ENCODE assay signal across 1 cellular context in the genomic region with DNA sequence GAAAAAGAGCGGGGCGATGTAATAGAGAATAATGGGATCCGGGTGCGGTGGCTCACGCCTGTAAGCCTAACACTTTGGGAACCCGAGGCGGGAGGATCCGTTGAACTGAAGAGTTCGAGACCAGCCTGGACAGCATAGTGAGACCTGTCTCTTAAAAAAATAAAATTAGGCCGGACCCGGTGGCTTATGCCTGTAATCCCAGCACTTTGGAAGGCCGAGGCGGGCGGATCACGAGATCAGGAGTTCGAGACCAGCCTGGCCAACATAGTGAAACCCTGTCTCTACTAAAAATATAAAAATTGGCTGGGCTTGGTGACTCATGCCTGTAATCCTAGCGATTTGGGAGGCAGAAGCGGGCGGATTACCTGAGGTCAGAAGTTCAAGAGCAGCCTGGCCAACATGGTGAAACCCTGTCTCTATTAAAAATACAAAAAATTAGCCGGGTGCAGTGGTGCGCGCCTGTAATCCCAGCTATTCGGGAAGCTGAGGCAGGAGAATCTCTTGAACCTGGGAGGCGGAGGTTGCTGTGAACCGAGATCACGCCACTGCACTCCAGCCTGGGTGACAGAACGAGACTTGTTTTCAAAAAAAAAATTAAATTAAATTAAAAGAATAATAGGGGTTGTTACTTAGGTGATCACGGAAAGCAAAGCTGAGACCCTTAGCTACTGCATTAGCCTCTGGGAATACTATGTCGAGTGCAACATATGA.
TF ChIP-seq lines count a peak whose summit lies in the region.
"Not testable (repeated sequence)": the region's sequence is repeated elsewhere in the genome, so short reads cannot be mapped to it uniquely, and the experiment has no call there.

No MANE protein-coding gene starts in this region.

TF ChIP-seq in K562, 482 proteins besides CTCF, POLR2A, EP300 and RAD21 (continued from another document):
- peak; percentile 70; the same call in 1 of the 2 replicates for TF ChIP-seq TOE1 (IDR thresholded peaks at IDR 0.05; ENCODE audit: borderline replicate concordance)
- TF ChIP-seq TOE1 (CRISPR knock-in tag; IDR thresholded peaks at IDR 0.05; ENCODE audit: borderline replicate concordance, low read depth), result not testable (repeated sequence)
- TF ChIP-seq, protein P1, sequence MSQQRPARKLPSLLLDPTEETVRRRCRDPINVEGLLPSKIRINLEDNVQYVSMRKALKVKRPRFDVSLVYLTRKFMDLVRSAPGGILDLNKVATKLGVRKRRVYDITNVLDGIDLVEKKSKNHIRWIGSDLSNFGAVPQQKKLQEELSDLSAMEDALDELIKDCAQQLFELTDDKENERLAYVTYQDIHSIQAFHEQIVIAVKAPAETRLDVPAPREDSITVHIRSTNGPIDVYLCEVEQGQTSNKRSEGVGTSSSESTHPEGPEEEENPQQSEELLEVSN (IDR thresholded peaks at IDR 0.05; ENCODE audit: borderline replicate concordance in 1 of 2, extremely low read depth in 1 of 2, insufficient read depth in 1 of 2, insufficient read length in 1 of 2, low read depth in 1 of 2, low read length in 1 of 2, poor library complexity in 1 of 2, severe bottlenecking in 1 of 2), result peak in 1 of 2 experiments; percentile 21
- TF ChIP-seq, protein P2, sequence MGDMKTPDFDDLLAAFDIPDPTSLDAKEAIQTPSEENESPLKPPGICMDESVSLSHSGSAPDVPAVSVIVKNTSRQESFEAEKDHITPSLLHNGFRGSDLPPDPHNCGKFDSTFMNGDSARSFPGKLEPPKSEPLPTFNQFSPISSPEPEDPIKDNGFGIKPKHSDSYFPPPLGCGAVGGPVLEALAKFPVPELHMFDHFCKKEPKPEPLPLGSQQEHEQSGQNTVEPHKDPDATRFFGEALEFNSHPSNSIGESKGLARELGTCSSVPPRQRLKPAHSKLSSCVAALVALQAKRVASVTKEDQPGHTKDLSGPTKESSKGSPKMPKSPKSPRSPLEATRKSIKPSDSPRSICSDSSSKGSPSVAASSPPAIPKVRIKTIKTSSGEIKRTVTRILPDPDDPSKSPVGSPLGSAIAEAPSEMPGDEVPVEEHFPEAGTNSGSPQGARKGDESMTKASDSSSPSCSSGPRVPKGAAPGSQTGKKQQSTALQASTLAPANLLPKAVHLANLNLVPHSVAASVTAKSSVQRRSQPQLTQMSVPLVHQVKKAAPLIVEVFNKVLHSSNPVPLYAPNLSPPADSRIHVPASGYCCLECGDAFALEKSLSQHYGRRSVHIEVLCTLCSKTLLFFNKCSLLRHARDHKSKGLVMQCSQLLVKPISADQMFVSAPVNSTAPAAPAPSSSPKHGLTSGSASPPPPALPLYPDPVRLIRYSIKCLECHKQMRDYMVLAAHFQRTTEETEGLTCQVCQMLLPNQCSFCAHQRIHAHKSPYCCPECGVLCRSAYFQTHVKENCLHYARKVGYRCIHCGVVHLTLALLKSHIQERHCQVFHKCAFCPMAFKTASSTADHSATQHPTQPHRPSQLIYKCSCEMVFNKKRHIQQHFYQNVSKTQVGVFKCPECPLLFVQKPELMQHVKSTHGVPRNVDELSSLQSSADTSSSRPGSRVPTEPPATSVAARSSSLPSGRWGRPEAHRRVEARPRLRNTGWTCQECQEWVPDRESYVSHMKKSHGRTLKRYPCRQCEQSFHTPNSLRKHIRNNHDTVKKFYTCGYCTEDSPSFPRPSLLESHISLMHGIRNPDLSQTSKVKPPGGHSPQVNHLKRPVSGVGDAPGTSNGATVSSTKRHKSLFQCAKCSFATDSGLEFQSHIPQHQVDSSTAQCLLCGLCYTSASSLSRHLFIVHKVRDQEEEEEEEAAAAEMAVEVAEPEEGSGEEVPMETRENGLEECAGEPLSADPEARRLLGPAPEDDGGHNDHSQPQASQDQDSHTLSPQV (IDR thresholded peaks at IDR 0.05), result peak; percentile 68; the same call in 1 of the 2 replicates
- peak; percentile 62 for TF ChIP-seq POLR2H (tag; IDR thresholded peaks at IDR 0.05; ENCODE audit: low read depth)
- peak; percentile 85 for TF ChIP-seq DPF2 (IDR thresholded peaks at IDR 0.05)
- peak; percentile 76 for TF ChIP-seq SMARCE1 (IDR thresholded peaks at IDR 0.05)
- TF ChIP-seq, protein P3, sequence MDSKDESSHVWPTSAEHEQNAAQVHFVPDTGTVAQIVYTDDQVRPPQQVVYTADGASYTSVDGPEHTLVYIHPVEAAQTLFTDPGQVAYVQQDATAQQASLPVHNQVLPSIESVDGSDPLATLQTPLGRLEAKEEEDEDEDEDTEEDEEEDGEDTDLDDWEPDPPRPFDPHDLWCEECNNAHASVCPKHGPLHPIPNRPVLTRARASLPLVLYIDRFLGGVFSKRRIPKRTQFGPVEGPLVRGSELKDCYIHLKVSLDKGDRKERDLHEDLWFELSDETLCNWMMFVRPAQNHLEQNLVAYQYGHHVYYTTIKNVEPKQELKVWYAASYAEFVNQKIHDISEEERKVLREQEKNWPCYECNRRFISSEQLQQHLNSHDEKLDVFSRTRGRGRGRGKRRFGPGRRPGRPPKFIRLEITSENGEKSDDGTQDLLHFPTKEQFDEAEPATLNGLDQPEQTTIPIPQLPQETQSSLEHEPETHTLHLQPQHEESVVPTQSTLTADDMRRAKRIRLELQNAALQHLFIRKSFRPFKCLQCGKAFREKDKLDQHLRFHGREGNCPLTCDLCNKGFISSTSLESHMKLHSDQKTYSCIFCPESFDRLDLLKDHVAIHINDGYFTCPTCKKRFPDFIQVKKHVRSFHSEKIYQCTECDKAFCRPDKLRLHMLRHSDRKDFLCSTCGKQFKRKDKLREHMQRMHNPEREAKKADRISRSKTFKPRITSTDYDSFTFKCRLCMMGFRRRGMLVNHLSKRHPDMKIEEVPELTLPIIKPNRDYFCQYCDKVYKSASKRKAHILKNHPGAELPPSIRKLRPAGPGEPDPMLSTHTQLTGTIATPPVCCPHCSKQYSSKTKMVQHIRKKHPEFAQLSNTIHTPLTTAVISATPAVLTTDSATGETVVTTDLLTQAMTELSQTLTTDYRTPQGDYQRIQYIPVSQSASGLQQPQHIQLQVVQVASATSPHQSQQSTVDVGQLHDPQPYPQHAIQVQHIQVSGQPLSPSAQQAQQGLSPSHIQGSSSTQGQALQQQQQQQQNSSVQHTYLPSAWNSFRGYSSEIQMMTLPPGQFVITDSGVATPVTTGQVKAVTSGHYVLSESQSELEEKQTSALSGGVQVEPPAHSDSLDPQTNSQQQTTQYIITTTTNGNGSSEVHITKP (IDR thresholded peaks at IDR 0.05; ENCODE audit: partially characterized antibody), result peak; percentile 2
- peak; percentile 58; the same call in 1 of the 2 replicates for TF ChIP-seq L3MBTL2 (IDR thresholded peaks at IDR 0.05)
- peak; percentile 13 for TF ChIP-seq SMAD4 (CRISPR knock-in tag; conservative IDR thresholded peaks at IDR 0.05)
- peak in 1 of 2 experiments; percentile 26; a peak in 1 of 4 replicates for TF ChIP-seq NONO (IDR thresholded peaks at IDR 0.05; ENCODE audit: low read depth in 2 of 2, low read length in 1 of 2)
